24 cellular contexts compared by ENCODE assay signal in genomic region chr2:235220331-235220730, GRCh38.
"Had no signal": no experiment of that assay in that cellular context is flagged by ENCODE, and none has a peak within 500 bp of the region (broad histone marks: within the 10 kb centered on the region; RNA-seq: fewer than 3 reads in every experiment).

No MANE protein-coding gene starts in this region.

- ATAC-seq: heart right ventricle; left cardiac atrium; left lobe of liver; lower lobe of right lung; naive thymus-derived CD8-positive, alpha-beta T cell; psoas muscle; right lobe of liver had no signal

- H3K4me3 ChIP-seq: heart right ventricle, hepatocyte, lower lobe of right lung, psoas muscle, right lobe of liver, smooth muscle cell, suprapubic skin, thoracic aorta, tibial nerve, upper lobe of left lung had no signal

- H3K9me3 ChIP-seq: lower lobe of right lung, psoas muscle, right lobe of liver, suprapubic skin, thoracic aorta, upper lobe of left lung had no signal

- H3K9me3 Mint-ChIP-seq: naive thymus-derived CD8-positive, alpha-beta T cell; nephron; stimulated activated naive CD8-positive, alpha-beta T cell treated with anti-CD3 and anti-CD28 coated beads, Interleukin-15, Interleukin-2, amounts not matched to agents 100 ng/mL and 50 ng/mL, for 24 hours had no signal

- H3K4me1 Mint-ChIP-seq: nephron had no signal

- H3K4me3 Mint-ChIP-seq: naive thymus-derived CD8-positive, alpha-beta T cell; nephron; neural crest cell; stimulated activated naive CD8-positive, alpha-beta T cell treated with anti-CD3 and anti-CD28 coated beads, Interleukin-15, Interleukin-2, amounts not matched to agents 100 ng/mL and 50 ng/mL, for 24 hours had no signal

- H3K4me1 ChIP-seq: heart right ventricle, lower lobe of right lung, parathyroid adenoma, psoas muscle, right lobe of liver, suprapubic skin, tibial nerve, upper lobe of left lung had no signal

- H3K27ac Mint-ChIP-seq: naive thymus-derived CD8-positive, alpha-beta T cell; nephron; stimulated activated naive CD8-positive, alpha-beta T cell treated with anti-CD3 and anti-CD28 coated beads, Interleukin-15, Interleukin-2, amounts not matched to agents 100 ng/mL and 50 ng/mL, for 24 hours had no signal

- H3K4me2 ChIP-seq: hepatocyte, smooth muscle cell had no signal

- H3K36me3 ChIP-seq: heart right ventricle, lower lobe of right lung, right lobe of liver, suprapubic skin, thoracic aorta, tibial nerve, upper lobe of left lung had no signal

- H3K27ac ChIP-seq: heart right ventricle, hepatocyte, lower lobe of right lung, parathyroid adenoma, psoas muscle, right lobe of liver, suprapubic skin, thoracic aorta, tibial nerve, upper lobe of left lung had no signal

- DNase-seq: heart right ventricle; kidney glomerular epithelial cell; left cardiac atrium; lower lobe of right lung; mammary epithelial cell; mesenchymal stem cell; naive thymus-derived CD8-positive, alpha-beta T cell; nucleus accumbens; psoas muscle; right lobe of liver; stimulated activated CD4-positive, alpha-beta T cell treated with anti-CD3 and anti-CD28 coated beads, Interleukin-1b, Interleukin-23, amount 100 ng/mL, for 48 hours; stimulated activated CD4-positive, alpha-beta T cell treated with anti-CD3 and anti-CD28 coated beads, Interleukin-4, amount 100 ng/mL, for 1 hour; stimulated activated naive CD4-positive, alpha-beta T cell; upper lobe of left lung had no signal

- H3K27me3 ChIP-seq: hepatocyte, right lobe of liver, tibial nerve, upper lobe of left lung had no signal

- H3K36me3 Mint-ChIP-seq: naive thymus-derived CD8-positive, alpha-beta T cell had no signal

- H3K9ac ChIP-seq: parathyroid adenoma had no signal
